ENCODE assay signal across 1 cellular context in genomic region chr2:164932377-164932776, GRCh38.
TF ChIP-seq lines count a peak whose summit lies in the region.

No MANE protein-coding gene starts in this region.

TF ChIP-seq in SK-N-SH, 30 proteins besides CTCF, POLR2A, EP300 and RAD21 (continued from another document):
- no peak for TF ChIP-seq ZBTB33 (IDR thresholded peaks at IDR 0.05; ENCODE audit: borderline replicate concordance, low read depth)
- no peak for TF ChIP-seq MXI1 (IDR thresholded peaks at IDR 0.05; ENCODE audit: low read depth, low read length)
- no peak for TF ChIP-seq MAX (IDR thresholded peaks at IDR 0.05; ENCODE audit: low read depth)
- TF ChIP-seq FOXJ3 (CRISPR knock-in tag; IDR thresholded peaks at IDR 0.05): no peak
- TF ChIP-seq USF1 (IDR thresholded peaks at IDR 0.05; ENCODE audit: borderline replicate concordance, low read depth): no peak
- TF ChIP-seq TAF1 (IDR thresholded peaks at IDR 0.05; ENCODE audit: borderline replicate concordance, low read depth, low read length): no peak
- TF ChIP-seq MEF2A (IDR thresholded peaks at IDR 0.05; ENCODE audit: borderline replicate concordance, low read depth): no peak
- TF ChIP-seq GATA2 (CRISPR knock-in tag; IDR thresholded peaks at IDR 0.05): no peak
